8 cellular contexts compared by ENCODE assay signal in the genomic region with DNA sequence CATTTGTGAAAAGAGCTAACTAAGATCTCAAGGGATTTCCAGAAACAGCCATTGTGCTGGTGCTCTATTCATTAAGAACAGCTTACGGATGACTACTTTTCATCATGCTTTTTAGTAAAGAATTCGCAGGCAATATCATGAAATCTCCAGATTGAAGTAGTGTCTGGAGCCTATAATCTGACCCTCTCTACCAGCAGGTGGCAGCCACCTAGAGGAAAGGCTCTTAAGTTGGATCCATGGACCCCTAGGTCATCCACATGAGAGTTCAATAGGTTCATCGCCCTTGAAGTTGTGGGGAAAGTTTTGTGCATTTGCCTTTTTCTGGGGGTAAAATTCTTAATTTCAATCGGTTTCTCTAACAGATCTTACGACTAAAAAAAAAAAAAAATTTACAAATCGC.
DNase-seq lines count a peak whose midpoint lies in the region; ATAC-seq and TF ChIP-seq lines count a peak whose summit lies in the region.

No MANE protein-coding gene starts in this region.

- DNase-seq in AG09319 (ENCODE audit: extremely low read depth, low read depth) (no peak), GM13977 (ENCODE audit: low spot score) (no peak), fibroblast of pulmonary artery (ENCODE audit: low read depth) (no peak), NCI-H187 treated with DMSO at 0.1 percent for 48 hours (lab: John Stamatoyannopoulos, UW) (no peak)
- no peak for DNase-seq in naive thymus-derived CD4-positive, alpha-beta T cell
- DNase-seq in stimulated activated naive CD4-positive, alpha-beta T cell (lab: John Stamatoyannopoulos, UW): no peak

- peaks cover 19 to 33% (median 30%) of the 10 kb centered on the region in 5 donors for H3K27me3 Mint-ChIP-seq in naive thymus-derived CD4-positive, alpha-beta T cell

- H3K9me3 Mint-ChIP-seq in naive thymus-derived CD4-positive, alpha-beta T cell: peaks cover 0 to 1% (median 0%) of the 10 kb centered on the region in 11 donors

- no peaks in the 10 kb centered on the region for H3K27me3 ChIP-seq in OCI-LY3 (ENCODE audit: low read depth, low read length)
- no peaks in the 10 kb centered on the region for H3K27me3 ChIP-seq in naive thymus-derived CD4-positive, alpha-beta T cell (ENCODE audit: control insufficient read depth in 2 of 2, insufficient read depth in 2 of 2, low read length in 2 of 2)

- POLR2A ChIA-PET in naive thymus-derived CD4-positive, alpha-beta T cell (lab: Charles Lee): no interaction called here

- H3K4me3 ChIP-seq in OCI-LY3 (ENCODE audit: low read length): no peak overlapping the region
- no peak overlapping the region for H3K4me3 ChIP-seq in fibroblast of pulmonary artery (replicated peaks; ENCODE audit: low read depth, low read length)
- H3K4me3 ChIP-seq in naive thymus-derived CD4-positive, alpha-beta T cell (ENCODE audit: low read length): no peak overlapping the region

- peak overlapping the region; percentile 93 for H3K4me2 ChIP-seq in OCI-LY3 (ENCODE audit: low read length)

- H3K36me3 Mint-ChIP-seq in naive thymus-derived CD4-positive, alpha-beta T cell: no peaks in the 10 kb centered on the region

- H3K4me1 Mint-ChIP-seq in naive thymus-derived CD4-positive, alpha-beta T cell: peaks cover 7 to 14% (median 12%) of the 10 kb centered on the region in 7 donors

- no peak overlapping the region for H3K27ac ChIP-seq in OCI-LY3 (ENCODE audit: low read length)
- no peak overlapping the region for H3K27ac ChIP-seq in naive thymus-derived CD4-positive, alpha-beta T cell (ENCODE audit: low read depth, low read length)

- peak overlapping the region in 4 of 10 donors; percentile 24 to 72 (median 40) for H3K4me3 Mint-ChIP-seq in naive thymus-derived CD4-positive, alpha-beta T cell

- no peak overlapping the region for H3K9ac ChIP-seq in OCI-LY3 (ENCODE audit: low read length)

- H3K79me2 ChIP-seq in OCI-LY3 (ENCODE audit: low read length): no peaks in the 10 kb centered on the region

- CTCF ChIA-PET in naive thymus-derived CD4-positive, alpha-beta T cell (lab: Charles Lee): no interaction called here

- TF ChIP-seq CTCF in AG09319 (IDR thresholded peaks at IDR 0.05; ENCODE audit: low read depth, low read length) (peak; percentile 24), GM13977 (IDR thresholded peaks at IDR 0.05; ENCODE audit: extremely low read depth, insufficient read depth, missing control alignments) (peak; percentile 41), OCI-LY3 (IDR thresholded peaks at IDR 0.05; ENCODE audit: low read depth, low read length) (peak; percentile 61), fibroblast of pulmonary artery (IDR thresholded peaks at IDR 0.05; ENCODE audit: low read length, missing control alignments) (peak; percentile 38)

- H3K27ac Mint-ChIP-seq in naive thymus-derived CD4-positive, alpha-beta T cell: peak overlapping the region in 1 of 9 donors; percentile 27

- H2AFZ ChIP-seq in OCI-LY3 (ENCODE audit: low read depth, low read length): no peak overlapping the region

- H4K20me1 ChIP-seq in OCI-LY3 (ENCODE audit: insufficient read depth, low read length): no peaks in the 10 kb centered on the region

- H3K9me3 ChIP-seq in OCI-LY3 (ENCODE audit: insufficient read depth, low read length): no peaks in the 10 kb centered on the region
- no peaks in the 10 kb centered on the region for H3K9me3 ChIP-seq in naive thymus-derived CD4-positive, alpha-beta T cell (ENCODE audit: control insufficient read depth in 2 of 3, low read length in 3 of 3)

- in situ Hi-C loops in GM13977 (cut with MboI; ENCODE audit: low pct_unique_long_range_greater_than_20kb, low sequenced_read_pairs, unreplicated experiment): loop anchor here (25.0 kb wide), 2 partner anchors 276 to 426 kb away; no protein-coding TSS in a partner anchor

- intact Hi-C loops in naive thymus-derived CD4-positive, alpha-beta T cell (cut with micrococcal nuclease): no loop called here

- peaks cover 26% of the 10 kb centered on the region for H3K4me1 ChIP-seq in OCI-LY3 (ENCODE audit: low read length)
- H3K4me1 ChIP-seq in naive thymus-derived CD4-positive, alpha-beta T cell (ENCODE audit: control insufficient read depth in 2 of 2, insufficient read depth in 2 of 2, low read length in 2 of 2): peaks cover 5 to 8% of the 10 kb centered on the region in 2 donors

- no peak for ATAC-seq in HG03439 (IDR thresholded peaks at IDR 0.05; ENCODE audit: unreplicated experiment)
- no peak for ATAC-seq in naive thymus-derived CD4-positive, alpha-beta T cell

- H3K36me3 ChIP-seq in OCI-LY3 (replicated peaks; ENCODE audit: low read depth, low read length): no peaks in the 10 kb centered on the region
- H3K36me3 ChIP-seq in naive thymus-derived CD4-positive, alpha-beta T cell (ENCODE audit: control insufficient read depth in 2 of 3, insufficient read depth in 3 of 3, low read length in 3 of 3): no peaks in the 10 kb centered on the region
